ENCODE assay signal across 28 cellular contexts in the genomic region with DNA sequence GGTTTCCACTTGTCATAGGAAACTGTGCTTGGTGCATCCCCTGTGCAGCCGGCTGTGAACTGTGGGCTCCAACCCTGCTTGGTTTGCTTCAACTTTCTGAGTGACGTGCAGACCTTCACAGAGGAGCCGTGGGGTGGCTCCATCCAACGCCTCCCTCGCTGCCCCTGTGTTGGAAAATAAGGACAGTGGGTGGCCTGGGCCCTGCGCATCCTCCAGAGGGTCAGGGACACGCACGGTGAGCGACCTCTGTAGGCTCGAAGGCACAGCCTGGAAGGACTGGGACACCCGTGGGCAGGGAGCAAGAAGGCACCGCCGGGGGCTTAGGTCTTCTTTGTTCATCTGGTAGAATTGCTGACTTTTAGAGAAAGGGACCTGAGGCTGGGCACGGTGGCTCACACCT. TPM values are rescaled to one million over a fixed set of nuclear protein-coding genes. Genes with fewer than 3 reads are reported as not detected.
DNase-seq lines count a peak whose midpoint lies in the region; ATAC-seq, FAIRE-seq and TF ChIP-seq lines count a peak whose summit lies in the region.
"Had no signal": no experiment of that assay in that cellular context is flagged by ENCODE, and none has a peak within 500 bp of the region (broad histone marks: within the 10 kb centered on the region; RNA-seq: fewer than 3 reads in every experiment).

No MANE protein-coding gene starts in this region.

- TF ChIP-seq EP300 in H1 (IDR thresholded peaks at IDR 0.05; ENCODE audit: borderline replicate concordance in 1 of 2, low read depth in 2 of 2, low read length in 2 of 2), result no peak

- H3K27me3 Mint-ChIP-seq in naive thymus-derived CD4-positive, alpha-beta T cell, result no peaks in the 10 kb centered on the region
- H3K27me3 Mint-ChIP-seq: CD8-positive, alpha-beta memory T cell had no signal

- H3K9me3 Mint-ChIP-seq in naive thymus-derived CD4-positive, alpha-beta T cell, result no peaks in the 10 kb centered on the region
- H3K9me3 Mint-ChIP-seq: CD8-positive, alpha-beta memory T cell had no signal

- POLR2A ChIA-PET in IMR-90 (lab: Charles Lee; ENCODE audit: unreplicated experiment) (no interaction called here), H1 (lab: Charles Lee; ENCODE audit: partially characterized antibody) (interaction anchor here (0.9 kb wide), 1 partner anchor 201 kb away, joined by 3 read pairs; no protein-coding TSS in a partner anchor)
- POLR2A ChIA-PET in naive thymus-derived CD4-positive, alpha-beta T cell (lab: Charles Lee), result interaction anchor here (2.3 to 4.7 kb wide), 2 partner anchors 31 to 191 kb away, joined by 9 to 47 read pairs; a partner anchor contains a TSS

- no TSS peak for BruUV-seq in IMR-90 (replicated peaks; lab: Mats Ljungman, UMichigan)

- no peak overlapping the region for H3K14ac ChIP-seq in IMR-90 (replicated peaks; ENCODE audit: low read depth, low read length)
- no peak overlapping the region for H3K14ac ChIP-seq in H1 (ENCODE audit: insufficient read length)

- no peak overlapping the region for H2BK120ac ChIP-seq in IMR-90 (ENCODE audit: low read depth, low read length)
- no peak overlapping the region for H2BK120ac ChIP-seq in H1 (replicated peaks; ENCODE audit: low read depth, low read length)

- TF ChIP-seq RAD21 in IMR-90 (IDR thresholded peaks at IDR 0.05; ENCODE audit: low read length) (no peak), H1 (IDR thresholded peaks at IDR 0.05 in 1 of 2, conservative IDR thresholded peaks at IDR 0.05 in 1 of 2; ENCODE audit: low read depth in 2 of 2, low read length in 2 of 2) (no peak)

- H3K9me3 ChIP-seq in IMR-90 (ENCODE audit: control insufficient read depth, insufficient read depth, low read length), result no peaks in the 10 kb centered on the region
- no peaks in the 10 kb centered on the region for H3K9me3 ChIP-seq in H1 (ENCODE audit: insufficient read depth in 2 of 2, low read depth in 1 of 2, low read length in 1 of 2)
- no peaks in the 10 kb centered on the region for H3K9me3 ChIP-seq in naive thymus-derived CD4-positive, alpha-beta T cell (ENCODE audit: control insufficient read depth in 2 of 3, low read length in 3 of 3)
- H3K9me3 ChIP-seq in MG63, result no peaks in the 10 kb centered on the region
- H3K9me3 ChIP-seq: SJCRH30 had no signal

- peaks cover 19% of the 10 kb centered on the region for H3K4me1 ChIP-seq in ACC112 (ENCODE audit: control insufficient read depth, insufficient read depth, low read length, unreplicated experiment)
- H3K4me1 ChIP-seq in IMR-90 (ENCODE audit: control insufficient read depth, insufficient read depth, low read length), result peaks cover 16% of the 10 kb centered on the region
- H3K4me1 ChIP-seq in H1 (replicated peaks in 1 of 4; ENCODE audit: control insufficient read depth in 3 of 4, insufficient read depth in 4 of 4, low read length in 3 of 4), result peaks cover 3 to 15% (median 13%) of the 10 kb centered on the region in 4 experiments
- peaks cover 19 to 21% of the 10 kb centered on the region in 2 donors for H3K4me1 ChIP-seq in naive thymus-derived CD4-positive, alpha-beta T cell (ENCODE audit: control insufficient read depth in 2 of 2, insufficient read depth in 2 of 2, low read length in 2 of 2)

- H3K79me2 ChIP-seq in ACC112 (ENCODE audit: control insufficient read depth, insufficient read depth, low read length, unreplicated experiment) (peaks cover 4% of the 10 kb centered on the region), H1 (ENCODE audit: control insufficient read depth in 1 of 2, insufficient read depth in 2 of 2, low read length in 2 of 2) (no peaks in the 10 kb centered on the region)

- H2BK5ac ChIP-seq in IMR-90 (ENCODE audit: low read depth, low read length, poor library complexity, severe bottlenecking) (no peak overlapping the region), H1 (ENCODE audit: low read depth, low read length) (no peak overlapping the region)

- dilution Hi-C loops in IMR-90 (cut with HindIII; ENCODE audit: low sequenced_read_pairs, unreplicated experiment), result no loop called here

- H3K9ac ChIP-seq in IMR-90 (ENCODE audit: low read depth, low read length), result no peak overlapping the region
- H3K9ac ChIP-seq in H1 (replicated peaks in 1 of 4; ENCODE audit: extremely low read depth in 1 of 4, low read depth in 3 of 4, low read length in 3 of 4), result no peak overlapping the region
- H3K9ac ChIP-seq: KMS-11 had no signal

- H2AK5ac ChIP-seq in IMR-90 (ENCODE audit: low read depth, low read length) (no peak overlapping the region), H1 (ENCODE audit: low read depth, low read length) (no peak overlapping the region)

- peak overlapping the region; percentile 33 for H2AK9ac ChIP-seq in IMR-90 (replicated peaks; ENCODE audit: low read depth, low read length, poor library complexity)

- H3K4me1 Mint-ChIP-seq in naive thymus-derived CD4-positive, alpha-beta T cell, result peaks cover 15 to 26% (median 22%) of the 10 kb centered on the region in 7 donors

- no peak overlapping the region for H2BK15ac ChIP-seq in IMR-90 (ENCODE audit: low read depth, low read length)
- 0 out of 2 replicates have a peak overlapping the region, but pooled peaks have one; percentile 29 for H2BK15ac ChIP-seq in H1 (ENCODE audit: low read length)

- ATAC-seq in IMR-90 (ENCODE audit: low read depth), result no peak
- no peak for ATAC-seq in naive thymus-derived CD4-positive, alpha-beta T cell
- ATAC-seq: PC-3, Right ventricle myocardium inferior, SK-N-SH treated with all-trans-retinoic acid at 6 μM for 48 hours had no signal

- H3K36me3 ChIP-seq in ACC112 (ENCODE audit: insufficient read depth, low read length), result no peaks in the 10 kb centered on the region
- no peaks in the 10 kb centered on the region for H3K36me3 ChIP-seq in IMR-90 (ENCODE audit: control insufficient read depth, insufficient read depth, low read length)
- H3K36me3 ChIP-seq in H1 (ENCODE audit: control insufficient read depth in 2 of 4, insufficient read depth in 4 of 4, low read length in 3 of 4), result no peaks in the 10 kb centered on the region
- no peaks in the 10 kb centered on the region for H3K36me3 ChIP-seq in naive thymus-derived CD4-positive, alpha-beta T cell (ENCODE audit: control insufficient read depth in 2 of 3, insufficient read depth in 3 of 3, low read length in 3 of 3)
- no peaks in the 10 kb centered on the region for H3K36me3 ChIP-seq in MG63
- H3K36me3 ChIP-seq: SJCRH30 had no signal

- H4K5ac ChIP-seq in IMR-90 (ENCODE audit: low read depth, low read length), result no peak overlapping the region
- H4K5ac ChIP-seq in H1 (ENCODE audit: insufficient read length, low read depth, low read length), result no peak overlapping the region

- H3K27ac ChIP-seq in ACC112 (ENCODE audit: low read depth, low read length), result no peak overlapping the region
- H3K27ac ChIP-seq in IMR-90 (ENCODE audit: insufficient read depth, low read length), result no peak overlapping the region
- H3K27ac ChIP-seq in H1 (ENCODE audit: low read depth, low read length), result no peak overlapping the region
- peak overlapping the region; percentile 28 for H3K27ac ChIP-seq in naive thymus-derived CD4-positive, alpha-beta T cell (ENCODE audit: low read depth, low read length)
- H3K27ac ChIP-seq: C4-2B, KMS-11, SJCRH30 had no signal

- H3K56ac ChIP-seq in IMR-90 (ENCODE audit: extremely low read depth, insufficient read depth, low read length) (no peak overlapping the region), H1 (replicated peaks; ENCODE audit: insufficient read length, low read depth, low read length) (no peak overlapping the region)

- H3K23me2 ChIP-seq in H1 (ENCODE audit: low read depth, low read length), result peaks cover 6% of the 10 kb centered on the region

- intact Hi-C loops in IMR-90 (cut with micrococcal nuclease), result no loop called here
- intact Hi-C loops in naive thymus-derived CD4-positive, alpha-beta T cell (cut with micrococcal nuclease), result no loop called here

- WGBS in IMR-90 (ENCODE audit: extremely low coverage in 2 of 2, insufficient read length in 1 of 2), 2 experiments, result 95% methylated on average over 8 of the region's 14 CpGs; no CpG with 5 or more reads in 1 of the 2 experiments
- 92% methylated on average over 14 of the region's 14 CpGs; no CpG with 5 or more reads in 1 of the 2 experiments for WGBS in H1 (ENCODE audit: extremely low coverage in 1 of 2, insufficient coverage in 1 of 2, insufficient read length in 1 of 2, insufficient replicate concordance in 2 of 2, low coverage in 1 of 2, low lambda C conversion rate in 2 of 2, missing lambda C conversion rate in 1 of 2), 2 experiments

- TF ChIP-seq POLR2A in IMR-90 (IDR thresholded peaks at IDR 0.05; ENCODE audit: low read depth, low read length) (no peak), H1 (IDR thresholded peaks at IDR 0.05; ENCODE audit: control extremely low read depth in 1 of 2, low read depth in 2 of 2, low read length in 2 of 2) (no peak)

- peak overlapping the region in 2 of 10 donors; percentile 21 to 42 for H3K4me3 Mint-ChIP-seq in naive thymus-derived CD4-positive, alpha-beta T cell

- H3K4me3 ChIP-seq in ACC112 (ENCODE audit: low read depth, low read length), result 0 out of 2 replicates have a peak overlapping the region, but pooled peaks have one; percentile 76
- H3K4me3 ChIP-seq in IMR-90 (ENCODE audit: insufficient read depth, low read depth, low read length), result no peak overlapping the region
- H3K4me3 ChIP-seq in H1 (ENCODE audit: extremely low read depth in 1 of 4, insufficient read depth in 2 of 4, low read depth in 3 of 4, low read length in 4 of 4), result no peak overlapping the region
- no peak overlapping the region for H3K4me3 ChIP-seq in naive thymus-derived CD4-positive, alpha-beta T cell (ENCODE audit: low read length)
- no peak overlapping the region for H3K4me3 ChIP-seq in MG63
- H3K4me3 ChIP-seq: SJCRH30 had no signal

- H3K9me1 ChIP-seq in IMR-90 (ENCODE audit: insufficient read depth, low read length), result no peaks in the 10 kb centered on the region; the same call in 1 of the 2 replicates

- H3K27ac Mint-ChIP-seq in naive thymus-derived CD4-positive, alpha-beta T cell, result peak overlapping the region in 3 of 9 donors; percentile 28 to 54 (median 52)

- H3K23ac ChIP-seq in IMR-90 (ENCODE audit: low read depth, low read length) (no peak overlapping the region), H1 (ENCODE audit: insufficient read length) (no peak overlapping the region)

- no peaks in the 10 kb centered on the region for H3K36me3 Mint-ChIP-seq in naive thymus-derived CD4-positive, alpha-beta T cell
- H3K36me3 Mint-ChIP-seq: CD8-positive, alpha-beta memory T cell had no signal

- FAIRE-seq in H1 (lab: Jason Lieb, UNC), result no peak
- FAIRE-seq: HTR-8/SVneo had no signal

- CTCF ChIA-PET in IMR-90 (lab: Yijun Ruan, JAX), result no interaction called here
- CTCF ChIA-PET in H1 (lab: Charles Lee; ENCODE audit: partially characterized antibody), result interaction anchor here (0.6 to 14.1 kb wide), 4 partner anchors 34 to 182 kb away, joined by 3 to 154 read pairs (median 6); no protein-coding TSS in a partner anchor
- CTCF ChIA-PET in naive thymus-derived CD4-positive, alpha-beta T cell (lab: Charles Lee), result no interaction called here

- no peak overlapping the region for H3K18ac ChIP-seq in IMR-90 (ENCODE audit: low read depth, low read length)
- no peak overlapping the region for H3K18ac ChIP-seq in H1 (ENCODE audit: extremely low read depth, low read length)

- H3K79me1 ChIP-seq in IMR-90 (ENCODE audit: low read depth in 1 of 2, low read length in 2 of 2) (peaks cover 14 to 44% of the 10 kb centered on the region in 2 experiments), H1 (ENCODE audit: low read depth, low read length) (no peaks in the 10 kb centered on the region; the same call in 1 of the 2 replicates)

- H4K20me1 ChIP-seq in IMR-90 (ENCODE audit: insufficient read depth, low read length) (no peaks in the 10 kb centered on the region), H1 (replicated peaks in 1 of 2; ENCODE audit: control insufficient read depth in 1 of 2, insufficient read depth in 2 of 2, low read length in 2 of 2) (no peaks in the 10 kb centered on the region)

- DNase-seq in IMR-90, result no peak
- DNase-seq in H1 (ENCODE audit: low read depth in 1 of 2, low spot score in 2 of 2), result no peak
- no peak for DNase-seq in naive thymus-derived CD4-positive, alpha-beta T cell
- DNase-seq in activated T-cell treated with anti-CD3 and anti-CD28 coated beads, Interleukin-2, amount 50 U/mL, for 48 hours, result no peak
- DNase-seq in NCI-H1048 (lab: John Stamatoyannopoulos, UW), result no peak
- no peak for DNase-seq in MG63
- no peak for DNase-seq in Ammon's horn (ENCODE audit: low spot score)
- DNase-seq: 8988T; CD8-positive, alpha-beta memory T cell; DMS 273 treated with DMSO at 0.1 percent for 48 hours; DMS79 treated with DMSO at 0.1 percent for 48 hours; H7; NCI-H1092 treated with DMSO at 0.1 percent for 48 hours; NCI-H1436; NCI-H1930; NCI-H2107; NCI-H446 treated with DMSO at 0.1 percent for 48 hours; NCI-H526; NCI-H82; NK-92 treated with Interleukin-12 subunit alpha and Interleukin-12 subunit beta, amount 100 ng/mL, for 24 hours; PC-3 had no signal

- H4K8ac ChIP-seq in IMR-90 (ENCODE audit: low read depth in 2 of 2, low read length in 2 of 2) (no peak overlapping the region), H1 (ENCODE audit: extremely low read depth, insufficient read depth, low read length) (peak overlapping the region; percentile 71)

- H3K4me2 ChIP-seq in IMR-90 (ENCODE audit: low read depth, low read length) (no peak overlapping the region), H1 (ENCODE audit: insufficient read depth in 1 of 2, low read depth in 2 of 2, low read length in 2 of 2) (no peak overlapping the region)
- H3K4me2 ChIP-seq: KMS-11 had no signal

- in situ Hi-C loops in IMR-90 (cut with MboI; ENCODE audit: low sequenced_read_pairs), result no loop called here

- H4K91ac ChIP-seq in IMR-90 (ENCODE audit: insufficient read depth, low read depth, low read length) (no peak overlapping the region), H1 (replicated peaks; ENCODE audit: insufficient read length, low read length) (no peak overlapping the region)

- TF ChIP-seq CTCF in IMR-90 (conservative IDR thresholded peaks at IDR 0.05; ENCODE audit: low read depth, low read length) (no peak), H1 (IDR thresholded peaks at IDR 0.05; ENCODE audit: control extremely low read depth in 1 of 3, insufficient read depth in 1 of 3, low read depth in 1 of 3, low read length in 3 of 3) (no peak)

- H3K27me3 ChIP-seq in ACC112 (ENCODE audit: insufficient read depth, low read length) (no peaks in the 10 kb centered on the region), IMR-90 (ENCODE audit: control insufficient read depth, insufficient read depth, low read length) (no peaks in the 10 kb centered on the region), H1 (replicated peaks in 1 of 4; ENCODE audit: control insufficient read depth in 3 of 4, extremely low read depth in 1 of 4, insufficient read depth in 3 of 4, low read length in 3 of 4) (peaks cover 0 to 5% (median 3%) of the 10 kb centered on the region in 4 experiments; a peak in 4 of 7 replicates), MG63 (no peaks in the 10 kb centered on the region)
- no peaks in the 10 kb centered on the region for H3K27me3 ChIP-seq in naive thymus-derived CD4-positive, alpha-beta T cell (ENCODE audit: control insufficient read depth in 2 of 2, insufficient read depth in 2 of 2, low read length in 2 of 2)

- H2BK20ac ChIP-seq in IMR-90 (ENCODE audit: low read depth, low read length), result no peak overlapping the region
- H2BK20ac ChIP-seq in H1 (ENCODE audit: low read length), result no peak overlapping the region

- H3K4ac ChIP-seq in IMR-90 (ENCODE audit: low read depth, low read length), result no peak overlapping the region
- H3K4ac ChIP-seq in H1 (replicated peaks; ENCODE audit: insufficient read length, low read depth, low read length), result no peak overlapping the region

- no peak overlapping the region for H2BK12ac ChIP-seq in H1 (ENCODE audit: low read depth, low read length)

- H2AFZ ChIP-seq in ACC112 (ENCODE audit: low read length, unreplicated experiment) (no peak overlapping the region), IMR-90 (replicated peaks; ENCODE audit: low read length, poor library complexity) (no peak overlapping the region), H1 (ENCODE audit: low read length) (no peak overlapping the region)

RNA-seq across cellular contexts. Expression of a gene that starts 6.5 kb away (rescaled TPM):
- 6.5 and 7.5 TPM in 2 replicates for total RNA-seq in IMR-90 (2012; rRNA removed)
- 31.5 and 36.8 TPM in 2 replicates for polyA plus RNA-seq in IMR-90 (2012; rRNA removed)
- 58.8 and 75.0 TPM in 2 replicates for polyA plus RNA-seq in IMR-90 (2012; cell fraction: cytosol; rRNA removed)
- 59.9 and 123 TPM in 2 replicates for polyA plus RNA-seq in IMR-90 (2012; cell fraction: nucleus; rRNA removed; ENCODE audit: low replicate concordance)
- total RNA-seq in H1 (2021; fragmentation: NEBNext Ultra II Directional; extraction: Animal tissue kit (Norgen Biotek cat#: 25700)), result 99.8 and 103 TPM in 2 replicates
- polyA plus RNA-seq in H1 (2011; rRNA removed), result 58.4 and 106 TPM in 2 replicates
- 49.4 TPM for polyA plus RNA-seq in H1 (2011; cell fraction: cytosol; rRNA removed)
- 69.8 TPM for polyA plus RNA-seq in H1 (2011; cell fraction: nucleus; rRNA removed)
- polyA plus RNA-seq in H1 (2012, experiment 1 of 2), result 51.1 to 69.6 TPM (median 60.7 TPM) in 4 replicates
- 65.5 TPM for polyA plus RNA-seq in H1 (2012, experiment 2 of 2)
- polyA plus RNA-seq in H1 (2013, experiment 1 of 2), result 95.7 TPM
- polyA plus RNA-seq in H1 (2013, experiment 2 of 2), result 90.2 TPM
- polyA minus RNA-seq in H1 (2011; rRNA and poly(A)+ RNA removed), result 5.5 and 6.4 TPM in 2 replicates
- polyA minus RNA-seq in H1 (2011; cell fraction: cytosol; rRNA and poly(A)+ RNA removed), result 32.8 TPM
- 18.1 TPM for polyA minus RNA-seq in H1 (2011; cell fraction: nucleus; rRNA and poly(A)+ RNA removed)
- total RNA-seq in naive thymus-derived CD4-positive, alpha-beta T cell, result 10 to 100 TPM; 43.2 to 56.2 (median 48.8) TPM
- polyA plus RNA-seq in naive thymus-derived CD4-positive, alpha-beta T cell, result 10 to 100 TPM; 55.9 to 77.0 TPM
- 30.4 and 75.0 TPM in 2 replicates for total RNA-seq in MG63 (2014; rRNA removed; shearing (Covaris generic); ENCODE audit: low replicate concordance)

RNA-seq across cellular contexts. Expression of a gene that starts 27.1 kb away (rescaled TPM):
- 2.3 and 3.9 TPM in 2 replicates for total RNA-seq in IMR-90 (2012; rRNA removed)
- polyA plus RNA-seq in IMR-90 (2012; rRNA removed), result 20.1 and 20.8 TPM in 2 replicates
- 13.7 and 20.7 TPM in 2 replicates for polyA plus RNA-seq in IMR-90 (2012; cell fraction: cytosol; rRNA removed)
- polyA plus RNA-seq in IMR-90 (2012; cell fraction: nucleus; rRNA removed; ENCODE audit: low replicate concordance), result 42.1 and 52.9 TPM in 2 replicates
- total RNA-seq in H1 (2021; fragmentation: NEBNext Ultra II Directional; extraction: Animal tissue kit (Norgen Biotek cat#: 25700)), result 80.2 and 87.6 TPM in 2 replicates
- polyA plus RNA-seq in H1 (2011; rRNA removed), result 8.3 and 14.5 TPM in 2 replicates
- polyA plus RNA-seq in H1 (2011; cell fraction: cytosol; rRNA removed), result 8.6 TPM
- 19.2 TPM for polyA plus RNA-seq in H1 (2011; cell fraction: nucleus; rRNA removed)
- polyA plus RNA-seq in H1 (2012, experiment 1 of 2), result 24.8 to 35.9 TPM (median 32.3 TPM) in 4 replicates
- polyA plus RNA-seq in H1 (2012, experiment 2 of 2), result 36.5 TPM
- polyA plus RNA-seq in H1 (2013, experiment 1 of 2), result 40.2 TPM
- polyA plus RNA-seq in H1 (2013, experiment 2 of 2), result 39.7 TPM
- polyA minus RNA-seq in H1 (2011; rRNA and poly(A)+ RNA removed), result 6.3 and 7.3 TPM in 2 replicates
- 30.0 TPM for polyA minus RNA-seq in H1 (2011; cell fraction: cytosol; rRNA and poly(A)+ RNA removed)
- polyA minus RNA-seq in H1 (2011; cell fraction: nucleus; rRNA and poly(A)+ RNA removed), result 27.1 TPM
- 100 to 1,000 TPM in 2 of 5 experiments, 10 to 100 TPM in 3; 63.4 to 278 (median 97.9) TPM for total RNA-seq in naive thymus-derived CD4-positive, alpha-beta T cell
- polyA plus RNA-seq in naive thymus-derived CD4-positive, alpha-beta T cell, result under 1 TPM; 0.61 to 0.92 TPM
- total RNA-seq in MG63 (2014; rRNA removed; shearing (Covaris generic); ENCODE audit: low replicate concordance), result 7.7 and 9.2 TPM in 2 replicates
